In genomic region chr16:68355447-68356248, GRCh38 we compare ENCODE assay signal across 9 cellular contexts.
DNase-seq lines count a peak whose midpoint lies in the region; ATAC-seq and TF ChIP-seq lines count a peak whose summit lies in the region.
"Had no signal": no experiment of that assay in that cellular context is flagged by ENCODE, and none has a peak within 500 bp of the region (broad histone marks: within the 10 kb centered on the region; RNA-seq: fewer than 3 reads in every experiment).

No MANE protein-coding gene starts in this region.

- ATAC-seq in GM18498 (IDR thresholded peaks at IDR 0.05; ENCODE audit: unreplicated experiment) (peak; percentile 15), HG03520 (IDR thresholded peaks at IDR 0.05; ENCODE audit: unreplicated experiment) (peak; percentile 4), GM18505 (IDR thresholded peaks at IDR 0.05; ENCODE audit: unreplicated experiment) (no peak)

- peaks cover 57% of the 10 kb centered on the region for H3K27me3 Mint-ChIP-seq in dendritic cell treated with granulocyte-macrophage colony-stimulating factor and Interleukin-4, amounts not matched to agents 40 ng/mL and 50 ng/mL, for 4 days

- DNase-seq in 8988T = peak; percentile 22
- DNase-seq in HUDEP-2 (lab: John Stamatoyannopoulos, UW; ENCODE audit: unreplicated experiment in 76 of 76) = no peak
- no peak for DNase-seq in germinal center (ENCODE audit: low spot score)
- DNase-seq in activated CD4-positive, alpha-beta T cell treated with anti-CD3 and anti-CD28 coated beads, Interleukin-2, amount 50 U/mL, for 1 hour = no peak
- DNase-seq: NCI-H774 had no signal

- intact Hi-C loops in dendritic cell treated with granulocyte-macrophage colony-stimulating factor and Interleukin-4, amounts not matched to agents 40 ng/mL and 50 ng/mL, for 4 days (cut with micrococcal nuclease) = no loop called here

- H3K4me3 Mint-ChIP-seq in dendritic cell treated with granulocyte-macrophage colony-stimulating factor and Interleukin-4, amounts not matched to agents 40 ng/mL and 50 ng/mL, for 4 days = peak overlapping the region; percentile 51

- no peak for TF ChIP-seq POLR2A in GM18505 (IDR thresholded peaks at IDR 0.05; ENCODE audit: borderline replicate concordance, extremely low read depth, insufficient read depth, insufficient read length)

- H3K9me3 Mint-ChIP-seq in dendritic cell treated with granulocyte-macrophage colony-stimulating factor and Interleukin-4, amounts not matched to agents 40 ng/mL and 50 ng/mL, for 4 days = no peaks in the 10 kb centered on the region

- H3K36me3 Mint-ChIP-seq in dendritic cell treated with granulocyte-macrophage colony-stimulating factor and Interleukin-4, amounts not matched to agents 40 ng/mL and 50 ng/mL, for 4 days (ENCODE audit: low read depth) = peaks cover 97% of the 10 kb centered on the region

- H3K27ac Mint-ChIP-seq in dendritic cell treated with granulocyte-macrophage colony-stimulating factor and Interleukin-4, amounts not matched to agents 40 ng/mL and 50 ng/mL, for 4 days = no peak overlapping the region

- H3K4me1 Mint-ChIP-seq in dendritic cell treated with granulocyte-macrophage colony-stimulating factor and Interleukin-4, amounts not matched to agents 40 ng/mL and 50 ng/mL, for 4 days (ENCODE audit: low read depth) = peaks cover 22% of the 10 kb centered on the region
